Comparison of ENCODE assay signal across 29 cellular contexts in genomic region chr1:94992161-94992560, GRCh38.
"Had no signal": no experiment of that assay in that cellular context is flagged by ENCODE, and none has a peak within 500 bp of the region (broad histone marks: within the 10 kb centered on the region; RNA-seq: fewer than 3 reads in every experiment).

No MANE protein-coding gene starts in this region.

- H3K4me3 ChIP-seq: pancreas, prostate gland, right atrium auricular region, right lobe of liver, sigmoid colon, suprapubic skin, testis, tibial artery, transverse colon, upper lobe of right lung, uterus had no signal

- DNase-seq: naive thymus-derived CD8-positive, alpha-beta T cell; nephron progenitor cell; nucleus accumbens; pancreas; retina; right lobe of liver; sigmoid colon; small intestine; stimulated activated CD4-positive, alpha-beta T cell treated with anti-CD3 and anti-CD28 coated beads, Interleukin-15, amount 100 ng/mL, for 24 hours; stimulated activated CD4-positive, alpha-beta T cell treated with anti-CD3 and anti-CD28 coated beads, Interleukin-2, amount 100 ng/mL, for 24 hours; stimulated activated CD4-positive, alpha-beta T cell treated with anti-CD3 and anti-CD28 coated beads, Interleukin-2, amount 100 ng/mL, for 48 hours; stimulated activated CD4-positive, alpha-beta T cell treated with anti-CD3 and anti-CD28 coated beads, Interleukin-4, amount 100 ng/mL, for 24 hours; stimulated activated naive CD4-positive, alpha-beta T cell; stimulated activated naive CD8-positive, alpha-beta T cell treated with anti-CD3 and anti-CD28 coated beads, Interleukin-15, amount 100 ng/mL, for 72 hours; stimulated activated naive CD8-positive, alpha-beta T cell treated with anti-CD3 and anti-CD28 coated beads, Interleukin-15, Interleukin-2, amounts not matched to agents 100 U/mL and 50 U/mL, for 24 hours; substantia nigra; testis; tibial artery; transverse colon; upper lobe of right lung; uterus had no signal

- H3K9me3 ChIP-seq: neutrophil, pancreas, prostate gland, right atrium auricular region, right lobe of liver, sigmoid colon, suprapubic skin, testis, tibial artery, transverse colon, upper lobe of right lung, uterus had no signal

- H3K36me3 Mint-ChIP-seq: natural killer cell treated with Interleukin-12 subunit alpha and Interleukin-12 subunit beta and Interleukin-15 and Interleukin-18, amount 100 ng/mL, for 72 hours; type B pancreatic cell had no signal

- H3K27me3 Mint-ChIP-seq: naive thymus-derived CD8-positive, alpha-beta T cell; natural killer cell treated with Interleukin-12 subunit alpha and Interleukin-12 subunit beta and Interleukin-15 and Interleukin-18, amount 100 ng/mL, for 72 hours; stimulated activated memory B cell treated with anti-CD40 and anti-IgM and Interleukin-4, amounts not matched to agents 10 μg/mL and 1 μg/mL and 100 μg/mL, for 72 hours; stimulated activated naive CD8-positive, alpha-beta T cell treated with anti-CD3 and anti-CD28 coated beads, Interleukin-15, amount 100 ng/mL, for 72 hours; type B pancreatic cell had no signal

- H3K27ac ChIP-seq: neutrophil, pancreas, prostate gland, right atrium auricular region, right lobe of liver, sigmoid colon, suprapubic skin, testis, tibial artery, transverse colon, upper lobe of right lung, uterus had no signal

- H3K9me3 Mint-ChIP-seq: naive thymus-derived CD8-positive, alpha-beta T cell; natural killer cell treated with Interleukin-12 subunit alpha and Interleukin-12 subunit beta and Interleukin-15 and Interleukin-18, amount 100 ng/mL, for 72 hours; nephron progenitor cell; neural crest cell; stimulated activated memory B cell treated with anti-CD40 and anti-IgM and Interleukin-4, amounts not matched to agents 10 μg/mL and 1 μg/mL and 100 μg/mL, for 72 hours; stimulated activated naive CD8-positive, alpha-beta T cell treated with anti-CD3 and anti-CD28 coated beads, Interleukin-15, amount 100 ng/mL, for 72 hours had no signal

- H3K27me3 ChIP-seq: neutrophil, pancreas, right atrium auricular region, right lobe of liver, sigmoid colon, suprapubic skin, testis, tibial artery, transverse colon, upper lobe of right lung, uterus had no signal

- H3K36me3 ChIP-seq: neutrophil, pancreas, prostate gland, right atrium auricular region, right lobe of liver, sigmoid colon, suprapubic skin, tibial artery, transverse colon, upper lobe of right lung, uterus had no signal

- H3K4me1 ChIP-seq: prostate gland, right lobe of liver, testis, uterus had no signal

- H3K4me3 Mint-ChIP-seq: naive thymus-derived CD8-positive, alpha-beta T cell; natural killer cell treated with Interleukin-12 subunit alpha and Interleukin-12 subunit beta and Interleukin-15 and Interleukin-18, amount 100 ng/mL, for 72 hours; nephron progenitor cell; neural crest cell; stimulated activated memory B cell treated with anti-CD40 and anti-IgM and Interleukin-4, amounts not matched to agents 10 μg/mL and 1 μg/mL and 100 μg/mL, for 72 hours; stimulated activated naive CD8-positive, alpha-beta T cell treated with anti-CD3 and anti-CD28 coated beads, Interleukin-15, amount 100 ng/mL, for 72 hours; type B pancreatic cell had no signal

- H3K27ac Mint-ChIP-seq: naive thymus-derived CD8-positive, alpha-beta T cell; natural killer cell treated with Interleukin-12 subunit alpha and Interleukin-12 subunit beta and Interleukin-15 and Interleukin-18, amount 100 ng/mL, for 72 hours; nephron progenitor cell; stimulated activated memory B cell treated with anti-CD40 and anti-IgM and Interleukin-4, amounts not matched to agents 10 μg/mL and 1 μg/mL and 100 μg/mL, for 72 hours; type B pancreatic cell had no signal
